Comparison of ENCODE assay signal across 8 cellular contexts in the genomic region with DNA sequence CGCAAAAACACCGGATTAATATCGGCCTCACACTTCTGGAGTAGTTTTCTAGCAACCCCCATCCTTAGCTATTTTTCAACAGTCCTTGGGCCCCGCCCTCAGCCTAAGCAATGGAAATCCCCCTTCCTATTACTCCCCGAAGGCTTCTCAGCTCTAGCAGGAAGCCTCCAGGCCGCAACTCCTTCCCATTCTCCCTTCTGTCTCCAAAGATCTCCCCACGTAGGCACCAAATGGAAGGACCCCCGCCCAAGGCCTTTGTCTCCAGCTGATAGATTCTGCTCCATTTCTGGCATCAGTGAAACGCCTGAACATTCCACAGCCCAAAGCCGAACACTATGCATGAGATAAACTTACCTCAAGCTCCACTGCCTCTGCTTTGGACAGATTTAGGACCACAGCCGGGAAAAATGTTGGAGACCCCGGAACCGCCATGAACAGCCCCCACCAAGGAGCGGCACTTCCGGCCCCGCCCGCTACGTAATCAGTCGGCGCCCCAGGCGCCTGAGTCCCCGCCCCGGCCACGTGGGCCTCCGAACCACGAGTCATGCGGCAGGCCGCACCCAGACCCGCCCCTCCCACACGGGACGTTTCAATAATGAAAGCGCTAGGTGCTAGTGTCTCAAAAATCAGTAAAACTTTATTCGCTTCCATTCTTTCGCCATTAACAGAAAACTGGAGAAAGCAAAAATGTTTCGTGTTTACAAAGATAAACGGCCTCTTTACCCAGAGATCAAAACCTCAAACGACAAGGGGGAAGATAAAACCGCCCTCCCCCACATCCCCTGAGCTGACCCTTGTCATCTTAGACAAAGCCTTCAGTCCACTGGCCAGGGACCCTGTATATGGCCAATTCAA. TPM values are rescaled to one million over a fixed set of nuclear protein-coding genes. Genes with fewer than 3 reads are reported as not detected.
DNase-seq lines count a peak whose midpoint lies in the region; ATAC-seq and FAIRE-seq lines count a peak whose summit lies in the region.

A gene (minus strand): TSS at position 468 of the 855 bp plus-strand sequence. CDS start 611 bp downstream, outside the sequence.

- WGBS in GM23248 (ENCODE audit: low coverage in 1 of 2, low lambda C conversion rate in 2 of 2, missing lambda C conversion rate in 2 of 2), 2 experiments = 1% methylated on average over 35 to 38 of the region's 38 CpGs

- H4K20me1 ChIP-seq in GM23248 (ENCODE audit: insufficient read depth) = no peaks in the 10 kb centered on the region
- no peaks in the 10 kb centered on the region for H4K20me1 ChIP-seq in Karpas-422 (ENCODE audit: insufficient read depth, low read depth, low read length)

- no peaks in the 10 kb centered on the region for H3K27me3 Mint-ChIP-seq in activated T-helper 1 cell treated with anti-CD3 and anti-CD28 coated beads, Interleukin-12 subunit alpha, Interleukin-12 subunit beta, Interleukin-2, Interleukin-4 antibody, amounts not matched to agents 30 ng/mL and 10 ng/mL and 1 ng/mL, durations not matched to agents 14 hours and 24 hours and 36 hours (ENCODE audit: insufficient read depth)
- no peaks in the 10 kb centered on the region for H3K27me3 Mint-ChIP-seq in naive B cell

- peak; percentile 93 to 95 for ATAC-seq in naive B cell (ENCODE audit: low read depth in 2 of 2)
- peak; percentile 97 for ATAC-seq in stimulated activated effector memory CD8-positive, alpha-beta T cell treated with anti-CD3 and anti-CD28 coated beads, Interleukin-12 subunit alpha, Interleukin-12 subunit beta, amount 100 ng/mL, for 72 hours

- H3K9ac ChIP-seq in GM23248 (peak within 1 kb of the TSS; percentile 100), Karpas-422 (ENCODE audit: low read length) (peak within 1 kb of the TSS; percentile 94)

- H2AFZ ChIP-seq in GM23248 (peak within 1 kb of the TSS; percentile 75), Karpas-422 (ENCODE audit: low read length) (no peak within 1 kb of the TSS)

- no peaks in the 10 kb centered on the region for H3K9me3 ChIP-seq in GM23248 (ENCODE audit: low read depth)
- no peaks in the 10 kb centered on the region for H3K9me3 ChIP-seq in Karpas-422 (ENCODE audit: low read length)

- H3K27ac ChIP-seq in GM23248 = peak within 1 kb of the TSS; percentile 97
- peak within 1 kb of the TSS; percentile 58 for H3K27ac ChIP-seq in Karpas-422 (ENCODE audit: low read length)

- no peaks in the 10 kb centered on the region for H3K27me3 ChIP-seq in GM23248 (replicated peaks; ENCODE audit: insufficient read depth)
- H3K27me3 ChIP-seq in Karpas-422 (ENCODE audit: low read length) = no peaks in the 10 kb centered on the region

- H3K4me1 Mint-ChIP-seq in activated T-helper 1 cell treated with anti-CD3 and anti-CD28 coated beads, Interleukin-12 subunit alpha, Interleukin-12 subunit beta, Interleukin-2, Interleukin-4 antibody, amounts not matched to agents 30 ng/mL and 10 ng/mL and 1 ng/mL, durations not matched to agents 14 hours and 24 hours and 36 hours (ENCODE audit: low read depth) = peaks cover 39% of the 10 kb centered on the region
- H3K4me1 Mint-ChIP-seq in naive B cell = peaks cover 12 to 27% (median 15%) of the 10 kb centered on the region in 3 donors
- peaks cover 19% of the 10 kb centered on the region for H3K4me1 Mint-ChIP-seq in stimulated activated effector memory CD8-positive, alpha-beta T cell treated with anti-CD3 and anti-CD28 coated beads, Interleukin-12 subunit alpha, Interleukin-12 subunit beta, amount 100 ng/mL, for 72 hours

- H3K4me2 ChIP-seq in GM23248 (ENCODE audit: unreplicated experiment) (peak within 1 kb of the TSS; percentile 95), Karpas-422 (ENCODE audit: low read depth, low read length, poor library complexity, severe bottlenecking) (peak within 1 kb of the TSS; percentile 76)

- intact Hi-C loops in activated T-helper 1 cell treated with anti-CD3 and anti-CD28 coated beads, Interleukin-12 subunit alpha, Interleukin-12 subunit beta, Interleukin-2, Interleukin-4 antibody, amounts not matched to agents 30 ng/mL and 10 ng/mL and 1 ng/mL, durations not matched to agents 14 hours and 24 hours and 36 hours (cut with micrococcal nuclease) = loop anchor here (1.0 to 10.0 kb wide), 10 partner anchors 41 to 904 kb away; a partner anchor contains a TSS

- H3K36me3 ChIP-seq in GM23248 (ENCODE audit: low read depth) (peaks cover 70% of the 10 kb centered on the region), Karpas-422 (ENCODE audit: insufficient read depth, low read length) (peaks cover 44% of the 10 kb centered on the region; the same call in 1 of the 2 replicates)

- no peaks in the 10 kb centered on the region for H3K9me2 ChIP-seq in GM23248 (ENCODE audit: insufficient read depth)
- H3K9me2 ChIP-seq in Karpas-422 (replicated peaks; ENCODE audit: insufficient read depth, low read length) = no peaks in the 10 kb centered on the region

- peaks cover 48% of the 10 kb centered on the region for H3F3A ChIP-seq in GM23248 (ENCODE audit: insufficient read depth)

- H3K4me1 ChIP-seq in GM23248 (ENCODE audit: insufficient read depth) = peaks cover 23% of the 10 kb centered on the region
- H3K4me1 ChIP-seq in Karpas-422 (ENCODE audit: low read length) = peaks cover 20% of the 10 kb centered on the region

- DNase-seq in Daoy (ENCODE audit: low read depth) (peak; percentile 97), GM23248 (peak; percentile 98), Karpas-422 (peak; percentile 97), RCC 7860 (ENCODE audit: low spot score) (peak; percentile 77), fibroblast of gingiva (ENCODE audit: low read depth) (peak; percentile 88), naive B cell (peak; percentile 94)
- DNase-seq in activated T-helper 1 cell treated with anti-CD3 and anti-CD28 coated beads, Interleukin-12 subunit alpha, Interleukin-12 subunit beta, Interleukin-2, Interleukin-4 antibody, amounts not matched to agents 30 ng/mL and 10 ng/mL and 1 ng/mL, durations not matched to agents 14 hours and 24 hours and 36 hours (ENCODE audit: low spot score) = peak; percentile 93
- peak; percentile 92 to 96 for DNase-seq in stimulated activated effector memory CD8-positive, alpha-beta T cell treated with anti-CD3 and anti-CD28 coated beads, Interleukin-12 subunit alpha, Interleukin-12 subunit beta, amount 100 ng/mL, for 72 hours (ENCODE audit: low spot score in 2 of 2)

- H3K4me3 Mint-ChIP-seq in activated T-helper 1 cell treated with anti-CD3 and anti-CD28 coated beads, Interleukin-12 subunit alpha, Interleukin-12 subunit beta, Interleukin-2, Interleukin-4 antibody, amounts not matched to agents 30 ng/mL and 10 ng/mL and 1 ng/mL, durations not matched to agents 14 hours and 24 hours and 36 hours = peak within 1 kb of the TSS; percentile 99
- H3K4me3 Mint-ChIP-seq in naive B cell = peak within 1 kb of the TSS; percentile 89 to 99 (median 98)
- peak within 1 kb of the TSS; percentile 94 for H3K4me3 Mint-ChIP-seq in stimulated activated effector memory CD8-positive, alpha-beta T cell treated with anti-CD3 and anti-CD28 coated beads, Interleukin-12 subunit alpha, Interleukin-12 subunit beta, amount 100 ng/mL, for 72 hours

- H3K4me3 ChIP-seq in GM23248 = peak within 1 kb of the TSS; percentile 99
- H3K4me3 ChIP-seq in Karpas-422 (ENCODE audit: low read length) = peak within 1 kb of the TSS; percentile 94

- in situ Hi-C loops in GM23248 (cut with MboI) = no loop called here

- H3K79me2 ChIP-seq in GM23248 (ENCODE audit: insufficient read depth) (peaks cover 59% of the 10 kb centered on the region), Karpas-422 (ENCODE audit: low read length) (peaks cover 31% of the 10 kb centered on the region)

- peak; percentile 48 for FAIRE-seq in RCC 7860 (lab: Jason Lieb, UNC)

- peak within 1 kb of the TSS; percentile 99 for H3K27ac Mint-ChIP-seq in activated T-helper 1 cell treated with anti-CD3 and anti-CD28 coated beads, Interleukin-12 subunit alpha, Interleukin-12 subunit beta, Interleukin-2, Interleukin-4 antibody, amounts not matched to agents 30 ng/mL and 10 ng/mL and 1 ng/mL, durations not matched to agents 14 hours and 24 hours and 36 hours
- H3K27ac Mint-ChIP-seq in naive B cell = peak within 1 kb of the TSS; percentile 99 to 100 (median 100)
- H3K27ac Mint-ChIP-seq in stimulated activated effector memory CD8-positive, alpha-beta T cell treated with anti-CD3 and anti-CD28 coated beads, Interleukin-12 subunit alpha, Interleukin-12 subunit beta, amount 100 ng/mL, for 72 hours = peak within 1 kb of the TSS; percentile 100

- peaks cover 59% of the 10 kb centered on the region for H3K36me3 Mint-ChIP-seq in activated T-helper 1 cell treated with anti-CD3 and anti-CD28 coated beads, Interleukin-12 subunit alpha, Interleukin-12 subunit beta, Interleukin-2, Interleukin-4 antibody, amounts not matched to agents 30 ng/mL and 10 ng/mL and 1 ng/mL, durations not matched to agents 14 hours and 24 hours and 36 hours (ENCODE audit: low read depth)
- H3K36me3 Mint-ChIP-seq in naive B cell = peaks cover 26 to 27% of the 10 kb centered on the region in 2 donors
- peaks cover 97% of the 10 kb centered on the region for H3K36me3 Mint-ChIP-seq in stimulated activated effector memory CD8-positive, alpha-beta T cell treated with anti-CD3 and anti-CD28 coated beads, Interleukin-12 subunit alpha, Interleukin-12 subunit beta, amount 100 ng/mL, for 72 hours

- no peaks in the 10 kb centered on the region for H3K9me3 Mint-ChIP-seq in activated T-helper 1 cell treated with anti-CD3 and anti-CD28 coated beads, Interleukin-12 subunit alpha, Interleukin-12 subunit beta, Interleukin-2, Interleukin-4 antibody, amounts not matched to agents 30 ng/mL and 10 ng/mL and 1 ng/mL, durations not matched to agents 14 hours and 24 hours and 36 hours
- no peaks in the 10 kb centered on the region for H3K9me3 Mint-ChIP-seq in naive B cell
- no peaks in the 10 kb centered on the region for H3K9me3 Mint-ChIP-seq in stimulated activated effector memory CD8-positive, alpha-beta T cell treated with anti-CD3 and anti-CD28 coated beads, Interleukin-12 subunit alpha, Interleukin-12 subunit beta, amount 100 ng/mL, for 72 hours

RNA-seq across cellular contexts. Expression of the gene that starts here (rescaled TPM):
- 164 and 172 TPM in 2 replicates for total RNA-seq in Daoy (2014; rRNA removed; shearing (Covaris generic))
- total RNA-seq in GM23248 (2014; rRNA removed; shearing (Covaris generic)) = 65.0 and 70.7 TPM in 2 replicates
- polyA plus RNA-seq in GM23248 (2016; fragmentation: Nextera tagmentation; extraction: Ambion mirVana) (36.8 and 38.7 TPM in 2 replicates), naive B cell (ENCODE audit: low read depth in 6 of 6) (10 to 100 TPM; 36.5 to 53.8 (median 46.8) TPM)
- total RNA-seq in Karpas-422 (2014; rRNA removed; shearing (Covaris generic); ENCODE audit: low replicate concordance) = 30.6 and 68.0 TPM in 2 replicates
- 57.5 and 62.1 TPM in 2 replicates for total RNA-seq in activated T-helper 1 cell treated with anti-CD3 and anti-CD28 coated beads, Interleukin-12 subunit alpha, Interleukin-12 subunit beta, Interleukin-2, Interleukin-4 antibody, amounts not matched to agents 30 ng/mL and 10 ng/mL and 1 ng/mL, durations not matched to agents 14 hours and 24 hours and 36 hours

Comparison
In these comparisons a context has a peak if more than half of its experiments do, and no peak if none do; other contexts are left out.
1. Peak in every context shown above with its lines: DNase-seq, ATAC-seq, H3K4me3 ChIP-seq and H3K27ac ChIP-seq.